In the genomic region with DNA sequence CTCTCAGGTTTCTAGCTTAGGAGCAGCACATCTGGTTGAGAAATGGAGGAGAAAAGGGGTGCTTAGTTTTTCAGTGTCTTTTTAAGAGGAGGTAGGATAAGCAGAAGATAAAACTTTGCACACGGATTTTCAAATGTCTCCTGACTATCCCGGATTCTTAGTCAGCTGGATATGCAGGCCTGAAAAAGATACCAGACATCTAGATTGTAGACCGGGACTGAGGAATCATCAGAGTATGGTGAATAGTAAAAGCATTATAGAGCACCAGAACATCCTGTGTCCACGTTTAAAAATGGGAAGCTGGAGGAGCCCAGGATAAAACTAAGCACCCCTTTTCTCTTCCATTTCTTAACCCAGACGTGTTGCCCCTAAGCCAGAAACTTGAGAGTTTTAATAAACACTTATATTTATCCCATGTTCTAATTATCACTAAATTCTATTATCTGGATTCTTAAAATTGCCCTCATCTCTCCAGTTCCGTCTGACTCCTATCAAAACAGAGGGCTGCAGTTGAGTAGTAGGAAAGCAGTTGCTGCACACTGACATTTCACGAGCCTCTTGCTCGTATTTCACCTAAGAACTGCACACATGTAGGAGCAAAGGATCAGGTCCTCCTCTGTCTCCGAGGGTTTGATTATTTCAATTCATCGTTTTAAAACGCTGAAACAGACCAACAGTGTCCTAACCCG, we compare ENCODE assay signal across 8 cellular contexts. TPM values are rescaled to one million over a fixed set of nuclear protein-coding genes. Genes with fewer than 3 reads are reported as not detected.
DNase-seq lines count a peak whose midpoint lies in the region; ATAC-seq, FAIRE-seq and TF ChIP-seq lines count a peak whose summit lies in the region.

No MANE protein-coding gene starts in this region.

- H3K36me3 Mint-ChIP-seq in stimulated activated naive CD8-positive, alpha-beta T cell treated with anti-CD3 and anti-CD28 coated beads, Interleukin-15, Interleukin-2, amounts not matched to agents 100 ng/mL and 50 ng/mL, for 24 hours (ENCODE audit: low read depth) = peaks cover 23% of the 10 kb centered on the region

- in situ Hi-C loops in HAP-1 (cut with MboI; ENCODE audit: low sequenced_read_pairs) = no loop called here
- in situ Hi-C loops in astrocyte of the cerebellum (cut with HindIII; ENCODE audit: low sequenced_read_pairs) = no loop called here

- peak; percentile 22 for ATAC-seq in GM18508 (IDR thresholded peaks at IDR 0.05; ENCODE audit: insufficient read depth, unreplicated experiment)

- H3K4me3 ChIP-seq in HAP-1 = peak overlapping the region; percentile 57
- H3K4me3 ChIP-seq in MG63 = peak overlapping the region; percentile 75
- H3K4me3 ChIP-seq in astrocyte of the cerebellum (ENCODE audit: low read depth, low read length) = peak overlapping the region; percentile 92
- peak overlapping the region; percentile 92 to 99 for H3K4me3 ChIP-seq in kidney (ENCODE audit: low read length in 2 of 2)

- H3K4me1 ChIP-seq in HAP-1 = peaks cover 18% of the 10 kb centered on the region
- H3K4me1 ChIP-seq in kidney (ENCODE audit: control insufficient read depth in 1 of 2, insufficient read depth in 1 of 2, low read depth in 1 of 2, low read length in 2 of 2) = no peaks in the 10 kb centered on the region

- no peak for TF ChIP-seq CTCF in astrocyte of the cerebellum (IDR thresholded peaks at IDR 0.05; ENCODE audit: low read depth, low read length, missing control alignments)
- TF ChIP-seq CTCF in kidney (IDR thresholded peaks at IDR 0.05; ENCODE audit: borderline replicate concordance, extremely low read depth, insufficient read depth) = no peak

- H3K9me3 ChIP-seq in HAP-1 (no peaks in the 10 kb centered on the region), MG63 (no peaks in the 10 kb centered on the region), kidney (ENCODE audit: control insufficient read depth in 1 of 2, low read length in 2 of 2) (no peaks in the 10 kb centered on the region)

- no peaks in the 10 kb centered on the region for H3K27me3 ChIP-seq in HAP-1 (ENCODE audit: low read depth)
- no peaks in the 10 kb centered on the region for H3K27me3 ChIP-seq in MG63

- no peak for DNase-seq in HAP-1 (ENCODE audit: low spot score in 2 of 2)
- DNase-seq in MG63 = no peak
- no peak for DNase-seq in astrocyte of the cerebellum (ENCODE audit: low read depth)
- no peak for DNase-seq in kidney
- DNase-seq in NCI-H2171 treated with DMSO at 0.1 percent for 48 hours (lab: John Stamatoyannopoulos, UW) = no peak
- DNase-seq in T-helper 9 cell = no peak

- H3K27me3 Mint-ChIP-seq in stimulated activated naive CD8-positive, alpha-beta T cell treated with anti-CD3 and anti-CD28 coated beads, Interleukin-15, Interleukin-2, amounts not matched to agents 100 ng/mL and 50 ng/mL, for 24 hours = no peaks in the 10 kb centered on the region

- H3K9ac ChIP-seq in kidney (ENCODE audit: low read length in 2 of 2) = peak overlapping the region; percentile 74 to 91

- FAIRE-seq in kidney (lab: Jason Lieb, UNC) = no peak

- H3K4me3 Mint-ChIP-seq in stimulated activated naive CD8-positive, alpha-beta T cell treated with anti-CD3 and anti-CD28 coated beads, Interleukin-15, Interleukin-2, amounts not matched to agents 100 ng/mL and 50 ng/mL, for 24 hours = peak overlapping the region; percentile 95

- intact Hi-C loops in kidney (cut with DNase I) = no loop called here

- peak overlapping the region; percentile 90 for H3K27ac Mint-ChIP-seq in stimulated activated naive CD8-positive, alpha-beta T cell treated with anti-CD3 and anti-CD28 coated beads, Interleukin-15, Interleukin-2, amounts not matched to agents 100 ng/mL and 50 ng/mL, for 24 hours

- H3K9me3 Mint-ChIP-seq in stimulated activated naive CD8-positive, alpha-beta T cell treated with anti-CD3 and anti-CD28 coated beads, Interleukin-15, Interleukin-2, amounts not matched to agents 100 ng/mL and 50 ng/mL, for 24 hours = no peaks in the 10 kb centered on the region

- H3K36me3 ChIP-seq in HAP-1 (replicated peaks) (peaks cover 3% of the 10 kb centered on the region; the same call in 1 of the 2 replicates), MG63 (peaks cover 5% of the 10 kb centered on the region), kidney (ENCODE audit: control insufficient read depth in 1 of 2, insufficient read depth in 2 of 2, low read length in 2 of 2) (no peaks in the 10 kb centered on the region)

- H3K27ac ChIP-seq in kidney (ENCODE audit: low read depth in 2 of 2, low read length in 2 of 2) = peak overlapping the region; percentile 27 to 76

- H3K4me1 Mint-ChIP-seq in stimulated activated naive CD8-positive, alpha-beta T cell treated with anti-CD3 and anti-CD28 coated beads, Interleukin-15, Interleukin-2, amounts not matched to agents 100 ng/mL and 50 ng/mL, for 24 hours (ENCODE audit: low read depth) = peaks cover 47% of the 10 kb centered on the region

RNA-seq across cellular contexts. Expression of a gene that starts 0.6 kb away (rescaled TPM):
- total RNA-seq in MG63 (2014; rRNA removed; shearing (Covaris generic); ENCODE audit: low replicate concordance) = 30.9 and 64.4 TPM in 2 replicates
- total RNA-seq in kidney = 38.5 TPM
- 31.0 TPM for polyA plus RNA-seq in kidney (ENCODE audit: insufficient read depth, low read depth, low replicate concordance)
